ENCODE assay signal across 15 cellular contexts in genomic region chr6:169591616-169592015, GRCh38.
A peak's percentile ranks its signal among the peaks of the same experiment; 100 is the strongest.
DNase-seq lines count a peak whose midpoint lies in the region; TF ChIP-seq lines count a peak whose summit lies in the region.
"Had no signal": no experiment of that assay in that cellular context is flagged by ENCODE, and none has a peak within 500 bp of the region (broad histone marks: within the 10 kb centered on the region; RNA-seq: fewer than 3 reads in every experiment).

No MANE protein-coding gene starts in this region.

- no peak overlapping the region for H4K5ac ChIP-seq in H9 (ENCODE audit: insufficient read length, low read depth, low read length)

- no peak overlapping the region for H3K18ac ChIP-seq in H9 (ENCODE audit: insufficient read length, low read depth, low read length)

- no peak overlapping the region for H3K9ac ChIP-seq in H9 (ENCODE audit: extremely low read depth, insufficient read length, low read length)
- no peak overlapping the region for H3K9ac ChIP-seq in endodermal cell (ENCODE audit: extremely low read depth, low read length, poor library complexity, severe bottlenecking)
- H3K9ac ChIP-seq: GM23248 had no signal

- H3K4me3 Mint-ChIP-seq in H9 (no peak overlapping the region), endodermal cell (no peak overlapping the region)
- H3K4me3 Mint-ChIP-seq: CD14-positive monocyte; CD8-positive, alpha-beta T cell had no signal

- no peak overlapping the region for H2BK12ac ChIP-seq in H9 (ENCODE audit: insufficient read length, low read depth, low read length)

- H3K4ac ChIP-seq in H9 (ENCODE audit: low read depth, low read length), result no peak overlapping the region

- H3K9me3 ChIP-seq in H9 (ENCODE audit: control insufficient read depth, low read depth, low read length), result no peaks in the 10 kb centered on the region
- H3K9me3 ChIP-seq in endodermal cell (ENCODE audit: control insufficient read depth, low read length), result no peaks in the 10 kb centered on the region
- H3K9me3 ChIP-seq in osteoblast (ENCODE audit: low read depth, low read length), result no peaks in the 10 kb centered on the region
- H3K9me3 ChIP-seq: A549 had no signal

- H3K79me2 ChIP-seq in H9 (ENCODE audit: insufficient read depth, low read length), result no peaks in the 10 kb centered on the region
- no peaks in the 10 kb centered on the region for H3K79me2 ChIP-seq in osteoblast (ENCODE audit: insufficient read depth, low read length)

- 0 out of 5 replicates have a peak, but pooled peaks cover 0 to 2% of the 10 kb centered on the region in 2 experiments for H3K9me3 Mint-ChIP-seq in H9
- no peaks in the 10 kb centered on the region for H3K9me3 Mint-ChIP-seq in endodermal cell
- H3K9me3 Mint-ChIP-seq: CD8-positive, alpha-beta T cell had no signal

- no peaks in the 10 kb centered on the region for H3K79me1 ChIP-seq in H9 (ENCODE audit: insufficient read depth, low read depth, low read length, poor library complexity, severe bottlenecking)

- no peak overlapping the region for H2BK15ac ChIP-seq in H9 (ENCODE audit: low read depth, low read length)

- no peak overlapping the region for H3K56ac ChIP-seq in H9 (ENCODE audit: insufficient read length, low read depth, low read length)

- no peaks in the 10 kb centered on the region for H4K20me1 ChIP-seq in H9 (ENCODE audit: control insufficient read depth, insufficient read depth, insufficient read length)
- H4K20me1 ChIP-seq in osteoblast (ENCODE audit: insufficient read depth, low read length), result no peaks in the 10 kb centered on the region

- H4K8ac ChIP-seq in H9 (replicated peaks; ENCODE audit: insufficient read length, low read depth, low read length), result no peak overlapping the region

- H3K27me3 ChIP-seq in H9 (ENCODE audit: insufficient read depth, low read length) (no peaks in the 10 kb centered on the region), endodermal cell (ENCODE audit: control insufficient read depth, insufficient read depth, low read length, poor library complexity, severe bottlenecking) (no peaks in the 10 kb centered on the region), osteoblast (ENCODE audit: insufficient read depth, low read length) (no peaks in the 10 kb centered on the region)

- no peak overlapping the region for H4K91ac ChIP-seq in H9 (ENCODE audit: insufficient read length, low read depth, low read length)

- no peak overlapping the region for H3T11ph ChIP-seq in H9 (ENCODE audit: low read length)

- no CpG with 5 or more reads among the region's 4 CpGs for WGBS in H9 (ENCODE audit: extremely low coverage, insufficient read length, low lambda C conversion rate)
- WGBS in endodermal cell (ENCODE audit: insufficient coverage in 1 of 2, insufficient read length in 1 of 2), 2 experiments, result 73 to 75% methylated on average over 4 of the region's 4 CpGs

- H3K27ac Mint-ChIP-seq in H9 (no peak overlapping the region), endodermal cell (no peak overlapping the region)
- H3K27ac Mint-ChIP-seq: CD14-positive monocyte; CD8-positive, alpha-beta T cell had no signal

- peaks cover 5 to 11% (median 6%) of the 10 kb centered on the region in 3 experiments; a peak in 4 of 7 replicates for H3K36me3 Mint-ChIP-seq in H9 (ENCODE audit: insufficient read depth in 1 of 3, low read depth in 3 of 3)
- H3K36me3 Mint-ChIP-seq in endodermal cell (ENCODE audit: low read depth), result peaks cover 35% of the 10 kb centered on the region
- H3K36me3 Mint-ChIP-seq: CD14-positive monocyte had no signal

- no peak overlapping the region for H3K27ac ChIP-seq in H9 (ENCODE audit: insufficient read length, low read depth, low read length)
- no peak overlapping the region for H3K27ac ChIP-seq in endodermal cell (ENCODE audit: low read depth, low read length)
- no peak overlapping the region for H3K27ac ChIP-seq in osteoblast (ENCODE audit: low read depth, low read length)
- H3K27ac ChIP-seq: A549, GM23248 had no signal

- TF ChIP-seq CTCF in H9 (conservative IDR thresholded peaks at IDR 0.05) (0 out of 3 replicates have a peak, but pooled peaks have one; percentile 15), endodermal cell (conservative IDR thresholded peaks at IDR 0.05) (peak; percentile 23), osteoblast (IDR thresholded peaks at IDR 0.05; ENCODE audit: extremely low read depth, low read depth, low read length) (no peak)

- H3K23me2 ChIP-seq in H9 (ENCODE audit: insufficient read length, low read depth, low read length, poor library complexity, severe bottlenecking), result no peaks in the 10 kb centered on the region

- H3K36me3 ChIP-seq in endodermal cell (ENCODE audit: control insufficient read depth, insufficient read depth, low read length) (peaks cover 15% of the 10 kb centered on the region), osteoblast (ENCODE audit: insufficient read depth, low read length) (no peaks in the 10 kb centered on the region)

- no peak for DNase-seq in H9
- DNase-seq in endodermal cell, result no peak
- DNase-seq in osteoblast (ENCODE audit: insufficient read length, low spot score, missing footprints), result peak; percentile 51
- DNase-seq in NCI-H1417 (lab: John Stamatoyannopoulos, UW), result no peak
- DNase-seq in hypothalamus (lab: John Stamatoyannopoulos, UW), result no peak
- no peak for DNase-seq in stimulated activated naive CD4-positive, alpha-beta T cell treated with Interleukin-2 at 50 U/mL for 16 hours (lab: John Stamatoyannopoulos, UW)
- DNase-seq: CD8-positive, alpha-beta T cell; COR-L47; DMS153; DMS79 treated with DMSO at 0.1 percent for 48 hours; EL; GM23248; H7 had no signal

- no peaks in the 10 kb centered on the region for H3K27me3 Mint-ChIP-seq in H9 (ENCODE audit: low read depth)
- H3K27me3 Mint-ChIP-seq in endodermal cell (ENCODE audit: insufficient read depth), result no peaks in the 10 kb centered on the region

- H3K4me1 ChIP-seq in H9 (ENCODE audit: insufficient read depth, low read length), result no peaks in the 10 kb centered on the region
- no peaks in the 10 kb centered on the region for H3K4me1 ChIP-seq in endodermal cell (ENCODE audit: control insufficient read depth, insufficient read depth, low read length)
- H3K4me1 ChIP-seq in osteoblast (ENCODE audit: insufficient read depth, low read length), result peaks cover 28% of the 10 kb centered on the region
- H3K4me1 ChIP-seq: A549 had no signal

- H3K4me3 ChIP-seq in endodermal cell (ENCODE audit: low read length), result no peak overlapping the region
- no peak overlapping the region for H3K4me3 ChIP-seq in osteoblast (ENCODE audit: insufficient read depth, low read length)
- H3K4me3 ChIP-seq: A549, GM23248 had no signal

- no peak overlapping the region for H2AK5ac ChIP-seq in H9 (ENCODE audit: insufficient read length, low read length)

- H2BK20ac ChIP-seq in H9 (ENCODE audit: low read depth, low read length, poor library complexity, severe bottlenecking), result no peak overlapping the region

- no peak overlapping the region for H2BK120ac ChIP-seq in H9 (ENCODE audit: low read depth, low read length, poor library complexity, severe bottlenecking)

- no peak overlapping the region for H3K14ac ChIP-seq in H9 (ENCODE audit: insufficient read depth, low read length)

- peaks cover 0 to 4% of the 10 kb centered on the region in 2 experiments; a peak in 2 of 4 replicates for H3K4me1 Mint-ChIP-seq in H9
- H3K4me1 Mint-ChIP-seq in endodermal cell, result no peaks in the 10 kb centered on the region

- H3K23ac ChIP-seq in H9 (ENCODE audit: insufficient read length, low read depth, low read length), result no peak overlapping the region

- no peak overlapping the region for H2BK5ac ChIP-seq in H9 (ENCODE audit: insufficient read length, low read length)

- no peak overlapping the region for H2AFZ ChIP-seq in H9 (ENCODE audit: low read length)
- H2AFZ ChIP-seq in osteoblast (ENCODE audit: low read length), result no peak overlapping the region
- H2AFZ ChIP-seq: GM23248 had no signal

- H3K4me2 ChIP-seq in H9 (ENCODE audit: insufficient read depth, insufficient read length, low read length) (no peak overlapping the region), osteoblast (ENCODE audit: insufficient read depth, low read length) (no peak overlapping the region)
- H3K4me2 ChIP-seq: A549 had no signal
